ENCODE assay signal across 19 cellular contexts in genomic region chr19:2675892-2676291, GRCh38. TPM values are rescaled to one million over a fixed set of nuclear protein-coding genes. Genes with fewer than 3 reads are reported as not detected.
DNase-seq lines count a peak whose midpoint lies in the region; ATAC-seq and TF ChIP-seq lines count a peak whose summit lies in the region.
"Had no signal": no experiment of that assay in that cellular context is flagged by ENCODE, and none has a peak within 500 bp of the region (broad histone marks: within the 10 kb centered on the region; RNA-seq: fewer than 3 reads in every experiment).

No MANE protein-coding gene starts in this region.

- H3K36me3 ChIP-seq in esophagus (ENCODE audit: control insufficient read depth in 2 of 2, insufficient read depth in 2 of 2, low read length in 1 of 2) (no peaks in the 10 kb centered on the region), tibial artery (no peaks in the 10 kb centered on the region), upper lobe of left lung (no peaks in the 10 kb centered on the region)
- H3K36me3 ChIP-seq: BE2C had no signal

- H3K4me1 Mint-ChIP-seq in activated B cell treated with CpG ODN at 0.5 μM for 24 hours (peaks cover 60% of the 10 kb centered on the region), memory B cell (peaks cover 33% of the 10 kb centered on the region)

- no peaks in the 10 kb centered on the region for H3K27me3 ChIP-seq in esophagus (ENCODE audit: control insufficient read depth in 1 of 2, insufficient read depth in 2 of 2, low read length in 2 of 2)
- H3K27me3 ChIP-seq in tibial artery = peaks cover 0 to 49% of the 10 kb centered on the region in 2 donors
- no peaks in the 10 kb centered on the region for H3K27me3 ChIP-seq in upper lobe of left lung

- intact Hi-C loops in activated B cell treated with CpG ODN at 0.5 μM for 24 hours (cut with micrococcal nuclease) (no loop called here), tibial artery (cut with DNase I; ENCODE audit: low total_unique reads) (no loop called here)

- H3K9me3 Mint-ChIP-seq in activated B cell treated with CpG ODN at 0.5 μM for 24 hours = peaks cover 11% of the 10 kb centered on the region
- peaks cover 2% of the 10 kb centered on the region for H3K9me3 Mint-ChIP-seq in memory B cell
- H3K9me3 Mint-ChIP-seq: CD4-positive, alpha-beta T cell had no signal

- POLR2A ChIA-PET in activated B cell treated with CpG ODN at 0.5 μM for 24 hours (lab: Charles Lee) = interaction anchor here (1.3 kb wide), 1 partner anchor 34 kb away, joined by 5 read pairs; no protein-coding TSS in a partner anchor

- H3K27ac Mint-ChIP-seq in activated B cell treated with CpG ODN at 0.5 μM for 24 hours (peak overlapping the region; percentile 96), memory B cell (peak overlapping the region; percentile 100)
- H3K27ac Mint-ChIP-seq: CD4-positive, alpha-beta T cell had no signal

- peaks cover 0 to 4% of the 10 kb centered on the region in 2 donors for H3K4me1 ChIP-seq in esophagus (ENCODE audit: control insufficient read depth in 2 of 2, insufficient read depth in 2 of 2, low read length in 1 of 2)
- H3K4me1 ChIP-seq in tibial artery = peaks cover 0 to 17% (median 1%) of the 10 kb centered on the region in 4 donors
- peaks cover 0 to 5% (median 0%) of the 10 kb centered on the region in 4 donors for H3K4me1 ChIP-seq in upper lobe of left lung
- H3K4me1 ChIP-seq: BE2C had no signal

- H3K27ac ChIP-seq in esophagus (ENCODE audit: low read depth in 2 of 2, low read length in 1 of 2) = peak overlapping the region; percentile 21 to 36
- no peak overlapping the region for H3K27ac ChIP-seq in tibial artery
- no peak overlapping the region for H3K27ac ChIP-seq in upper lobe of left lung

- no peak for TF ChIP-seq EP300 in upper lobe of left lung (IDR thresholded peaks at IDR 0.05)

- no peak for DNase-seq in activated B cell treated with CpG ODN at 0.5 μM for 24 hours
- no peak for DNase-seq in memory B cell (ENCODE audit: low spot score in 2 of 2)
- DNase-seq in superior temporal gyrus (ENCODE audit: extremely low spot score) = peak; percentile 29
- DNase-seq in tibial artery = no peak
- no peak for DNase-seq in upper lobe of left lung
- DNase-seq: BE2C; CD4-positive, alpha-beta T cell; H9; IMR-90; Kasumi-1; NCI-H1105; NCI-H1694 treated with DMSO at 0.1 percent for 48 hours; NCI-H226; NCI-H524 treated with DMSO at 0.1 percent for 48 hours; SHP77 had no signal

- H3K27me3 Mint-ChIP-seq in activated B cell treated with CpG ODN at 0.5 μM for 24 hours (no peaks in the 10 kb centered on the region), memory B cell (no peaks in the 10 kb centered on the region)
- H3K27me3 Mint-ChIP-seq: CD4-positive, alpha-beta T cell had no signal

- H3K9me3 ChIP-seq in esophagus (ENCODE audit: control insufficient read depth in 2 of 2, insufficient read depth in 1 of 2, low read depth in 1 of 2, low read length in 1 of 2) (no peaks in the 10 kb centered on the region), tibial artery (no peaks in the 10 kb centered on the region), upper lobe of left lung (no peaks in the 10 kb centered on the region)
- H3K9me3 ChIP-seq: BE2C had no signal

- TF ChIP-seq POLR2A in upper lobe of left lung (IDR thresholded peaks at IDR 0.05) = no peak

- H3K4me3 Mint-ChIP-seq in activated B cell treated with CpG ODN at 0.5 μM for 24 hours = no peak overlapping the region
- no peak overlapping the region for H3K4me3 Mint-ChIP-seq in memory B cell
- H3K4me3 Mint-ChIP-seq: CD4-positive, alpha-beta T cell; H9 had no signal

- ATAC-seq in activated B cell treated with CpG ODN at 0.5 μM for 24 hours (ENCODE audit: low read depth) (no peak), memory B cell (ENCODE audit: low read depth) (no peak), GM21576 (IDR thresholded peaks at IDR 0.05; ENCODE audit: unreplicated experiment) (no peak), upper lobe of left lung (ENCODE audit: low FRiP score in 2 of 2) (no peak)
- ATAC-seq: Panc1 had no signal

- WGBS in esophagus, 2 donors = 28 to 76% methylated on average over 11 of the region's 11 CpGs
- 67 to 70% methylated on average over 7 to 10 of the region's 11 CpGs for WGBS in upper lobe of left lung, 2 donors

- CTCF ChIA-PET in activated B cell treated with CpG ODN at 0.5 μM for 24 hours (lab: Charles Lee) = no interaction called here

- TF ChIP-seq CTCF in activated B cell treated with CpG ODN at 0.5 μM for 24 hours (IDR thresholded peaks at IDR 0.05) = no peak
- TF ChIP-seq CTCF in tibial artery (IDR thresholded peaks at IDR 0.05) = no peak
- TF ChIP-seq CTCF in upper lobe of left lung (IDR thresholded peaks at IDR 0.05) = no peak

- H3K4me3 ChIP-seq in esophagus (ENCODE audit: low read depth in 1 of 2, low read length in 2 of 2) (no peak overlapping the region), tibial artery (no peak overlapping the region), upper lobe of left lung (no peak overlapping the region)

- peaks cover 52% of the 10 kb centered on the region for H3K36me3 Mint-ChIP-seq in activated B cell treated with CpG ODN at 0.5 μM for 24 hours (ENCODE audit: low read depth)
- H3K36me3 Mint-ChIP-seq in memory B cell = peaks cover 36% of the 10 kb centered on the region

RNA-seq across cellular contexts. Expression of gene GNG7, which starts 26.6 kb away (rescaled TPM):
- 34.8 and 35.4 TPM in 2 replicates for total RNA-seq in activated B cell treated with CpG ODN at 0.5 μM for 24 hours
- polyA plus RNA-seq in esophagus = 1 to 10 TPM; 1.2 to 2.4 TPM
- 1 to 10 TPM; 3.5 to 7.7 (median 7.1) TPM for total RNA-seq in upper lobe of left lung

RNA-seq across cellular contexts. Expression of gene DIRAS1, which starts 45.3 kb away (rescaled TPM):
- 6.4 and 7.7 TPM in 2 replicates for total RNA-seq in activated B cell treated with CpG ODN at 0.5 μM for 24 hours
- 1 to 10 TPM; 1.2 to 1.9 TPM for polyA plus RNA-seq in esophagus
- total RNA-seq in upper lobe of left lung = 1 to 10 TPM in 1 of 6 donors, under 1 TPM in 2, not detected in 3; 0.15 to 1.3 (median 0.81) TPM
- total RNA-seq: CD4-positive, alpha-beta T cell; HT-29 had no signal

Comparison
In these comparisons a context has a peak if more than half of its experiments do, and no peak if none do; other contexts are left out.
1. H3K27ac ChIP-seq: peak in esophagus (2 of 2); none in tibial artery (0 of 2) and upper lobe of left lung (0 of 4).